Comparison of ENCODE assay signal across 13 cellular contexts in the genomic region with DNA sequence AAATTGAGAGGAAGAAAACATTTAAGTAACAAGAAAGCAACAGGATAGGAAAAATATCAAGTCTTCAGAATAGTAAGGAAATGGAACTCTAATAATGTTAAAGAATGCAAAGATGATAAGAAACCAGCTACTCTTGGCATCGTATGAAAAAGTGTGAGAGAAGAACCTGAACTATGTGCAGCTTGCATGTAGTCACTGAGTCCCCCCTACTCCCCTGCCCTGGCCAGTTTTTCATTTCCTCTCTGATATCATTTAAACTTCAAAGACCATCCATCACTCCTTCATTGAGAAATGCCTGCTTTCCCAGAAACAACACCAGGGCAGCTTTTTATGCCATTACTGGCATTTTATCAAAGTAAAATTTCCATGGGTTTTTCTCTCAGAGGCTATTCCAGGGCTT. TPM values are rescaled to one million over a fixed set of nuclear protein-coding genes. Genes with fewer than 3 reads are reported as not detected.
DNase-seq lines count a peak whose midpoint lies in the region; ATAC-seq and TF ChIP-seq lines count a peak whose summit lies in the region.
"Had no signal": no experiment of that assay in that cellular context is flagged by ENCODE, and none has a peak within 500 bp of the region (broad histone marks: within the 10 kb centered on the region; RNA-seq: fewer than 3 reads in every experiment).

No MANE protein-coding gene starts in this region.

- POLR2A ChIA-PET in SK-N-SH (lab: Yijun Ruan, JAX) = no interaction called here

- H3K27ac Mint-ChIP-seq in T-helper 2 cell treated with Interferon-gamma antibody and Interleukin-4, amounts not matched to agents 5 μg/mL and 100 μg/mL, for 36 hours = no peak overlapping the region
- no peak overlapping the region for H3K27ac Mint-ChIP-seq in stimulated activated naive CD8-positive, alpha-beta T cell treated with anti-CD3 and anti-CD28 coated beads, Interleukin-15, amount 100 ng/mL, for 72 hours

- no peak for DNase-seq in T-helper 2 cell treated with Interferon-gamma antibody and Interleukin-4, amounts not matched to agents 5 μg/mL and 100 μg/mL, for 36 hours (ENCODE audit: low spot score)
- DNase-seq in T-helper 2 cell (no peak), SK-N-SH (no peak), fibroblast of pulmonary artery (ENCODE audit: low read depth) (peak; percentile 80), SKM-1 treated with dmso at 0.1 percent for 144 hours (lab: John Stamatoyannopoulos, UW; ENCODE audit: unreplicated experiment) (no peak), substantia nigra (lab: John Stamatoyannopoulos, UW) (no peak)
- no peak for DNase-seq in stimulated activated naive CD8-positive, alpha-beta T cell treated with anti-CD3 and anti-CD28 coated beads, Interleukin-15, amount 100 ng/mL, for 72 hours
- DNase-seq: activated effector memory CD4-positive, alpha-beta T cell treated with anti-CD3 and anti-CD28 coated beads, Interleukin-2, amount 50 U/mL, for 16 hours; NCI-H1105 had no signal

- H2AFZ ChIP-seq in SK-N-SH (ENCODE audit: low read depth) = peak overlapping the region; percentile 7; the same call in 1 of the 2 replicates

- H3K9me2 ChIP-seq in SK-N-SH = no peaks in the 10 kb centered on the region

- H3K27ac ChIP-seq in SK-N-SH (ENCODE audit: low read depth in 2 of 2, low read length in 1 of 2) (peak overlapping the region; percentile 84 to 85; a peak in 3 of 4 replicates), substantia nigra (ENCODE audit: low read depth, low read length, poor library complexity, severe bottlenecking) (no peak overlapping the region)
- H3K27ac ChIP-seq: 22Rv1, prostate gland, VCaP had no signal

- WGBS in SK-N-SH (ENCODE audit: low lambda C conversion rate) = 14% methylated on average over 1 of the region's 1 CpG

- H3K36me3 ChIP-seq in SK-N-SH (replicated peaks in 1 of 2; ENCODE audit: control insufficient read depth in 1 of 2, insufficient read depth in 2 of 2, low read length in 1 of 2) = no peaks in the 10 kb centered on the region
- H3K36me3 ChIP-seq: prostate gland had no signal

- H3K9me3 Mint-ChIP-seq in T-helper 2 cell treated with Interferon-gamma antibody and Interleukin-4, amounts not matched to agents 5 μg/mL and 100 μg/mL, for 36 hours = peaks cover 5% of the 10 kb centered on the region
- H3K9me3 Mint-ChIP-seq in stimulated activated naive CD8-positive, alpha-beta T cell treated with anti-CD3 and anti-CD28 coated beads, Interleukin-15, amount 100 ng/mL, for 72 hours = peaks cover 0 to 9% of the 10 kb centered on the region in 2 donors

- no peaks in the 10 kb centered on the region for H3K27me3 ChIP-seq in SK-N-SH (ENCODE audit: insufficient read depth)

- H3K4me3 ChIP-seq in SK-N-SH (ENCODE audit: low read depth in 2 of 2, low read length in 1 of 2) = no peak overlapping the region; a peak in 1 of 4 replicates
- peak overlapping the region; percentile 3 for H3K4me3 ChIP-seq in fibroblast of pulmonary artery (replicated peaks; ENCODE audit: low read depth, low read length)
- H3K4me3 ChIP-seq: prostate gland had no signal

- no peak for TF ChIP-seq RAD21 in SK-N-SH (IDR thresholded peaks at IDR 0.05; ENCODE audit: low read length)

- peaks cover 25% of the 10 kb centered on the region for H3F3A ChIP-seq in SK-N-SH (replicated peaks; ENCODE audit: insufficient read depth)

- H3K4me2 ChIP-seq in SK-N-SH = peak overlapping the region; percentile 49; the same call in 1 of the 2 replicates

- no peaks in the 10 kb centered on the region for H3K36me3 Mint-ChIP-seq in T-helper 2 cell treated with Interferon-gamma antibody and Interleukin-4, amounts not matched to agents 5 μg/mL and 100 μg/mL, for 36 hours (ENCODE audit: low read depth)

- no peaks in the 10 kb centered on the region for H3K9me3 ChIP-seq in SK-N-SH
- H3K9me3 ChIP-seq: prostate gland had no signal

- H3K79me2 ChIP-seq in SK-N-SH (ENCODE audit: insufficient read depth) = no peaks in the 10 kb centered on the region

- peak overlapping the region; percentile 27 for H3K4me3 Mint-ChIP-seq in T-helper 2 cell treated with Interferon-gamma antibody and Interleukin-4, amounts not matched to agents 5 μg/mL and 100 μg/mL, for 36 hours
- H3K4me3 Mint-ChIP-seq in stimulated activated naive CD8-positive, alpha-beta T cell treated with anti-CD3 and anti-CD28 coated beads, Interleukin-15, amount 100 ng/mL, for 72 hours = peak overlapping the region; percentile 42 to 58

- peaks cover 0 to 15% of the 10 kb centered on the region in 2 experiments; a peak in 3 of 4 replicates for H3K4me1 ChIP-seq in SK-N-SH (ENCODE audit: control insufficient read depth in 1 of 2, insufficient read depth in 2 of 2, low read depth in 1 of 2, low read length in 1 of 2)
- H3K4me1 ChIP-seq: prostate gland had no signal

- CTCF ChIA-PET in SK-N-SH (lab: Yijun Ruan, JAX) = no interaction called here

- TF ChIP-seq CTCF in SK-N-SH (IDR thresholded peaks at IDR 0.05) (no peak), fibroblast of pulmonary artery (IDR thresholded peaks at IDR 0.05; ENCODE audit: low read length, missing control alignments) (no peak)

- peak in 1 of 2 experiments; percentile 85; a peak in 2 of 4 replicates for TF ChIP-seq EP300 in SK-N-SH (IDR thresholded peaks at IDR 0.05; ENCODE audit: borderline replicate concordance in 1 of 2, low read depth in 1 of 2, low read length in 1 of 2)

- H3K27me3 Mint-ChIP-seq in T-helper 2 cell treated with Interferon-gamma antibody and Interleukin-4, amounts not matched to agents 5 μg/mL and 100 μg/mL, for 36 hours (ENCODE audit: low read depth) = no peaks in the 10 kb centered on the region
- H3K27me3 Mint-ChIP-seq in stimulated activated naive CD8-positive, alpha-beta T cell treated with anti-CD3 and anti-CD28 coated beads, Interleukin-15, amount 100 ng/mL, for 72 hours = no peaks in the 10 kb centered on the region

- H3K9ac ChIP-seq in SK-N-SH = peak overlapping the region; percentile 34; the same call in 1 of the 2 replicates

- no peak for ATAC-seq in stimulated activated naive CD8-positive, alpha-beta T cell treated with anti-CD3 and anti-CD28 coated beads, Interleukin-15, amount 100 ng/mL, for 72 hours
- ATAC-seq in GM21447 (IDR thresholded peaks at IDR 0.05; ENCODE audit: unreplicated experiment) = no peak

- no peaks in the 10 kb centered on the region for H4K20me1 ChIP-seq in SK-N-SH (ENCODE audit: insufficient read depth)

- H3K4me1 Mint-ChIP-seq in T-helper 2 cell treated with Interferon-gamma antibody and Interleukin-4, amounts not matched to agents 5 μg/mL and 100 μg/mL, for 36 hours (ENCODE audit: low read depth) = peaks cover 20% of the 10 kb centered on the region
- peaks cover 20% of the 10 kb centered on the region for H3K4me1 Mint-ChIP-seq in stimulated activated naive CD8-positive, alpha-beta T cell treated with anti-CD3 and anti-CD28 coated beads, Interleukin-15, amount 100 ng/mL, for 72 hours

TF ChIP-seq in SK-N-SH, 30 proteins besides CTCF, POLR2A, EP300 and RAD21 (continues in another document):
- TF ChIP-seq USF2 (IDR thresholded peaks at IDR 0.05; ENCODE audit: borderline replicate concordance, low read depth, low read length) = no peak
- TF ChIP-seq TCF12 (IDR thresholded peaks at IDR 0.05) = peak; percentile 86
- TF ChIP-seq YY1 (IDR thresholded peaks at IDR 0.05; ENCODE audit: low read depth) = no peak
- TF ChIP-seq GABPA (IDR thresholded peaks at IDR 0.05; ENCODE audit: low read depth) = no peak
- TF ChIP-seq GATA2 (CRISPR knock-in tag; IDR thresholded peaks at IDR 0.05) = no peak
- TF ChIP-seq JUND (IDR thresholded peaks at IDR 0.05) = peak; percentile 71
- no peak for TF ChIP-seq RCOR1 (IDR thresholded peaks at IDR 0.05; ENCODE audit: low read length)
- TF ChIP-seq MXI1 (IDR thresholded peaks at IDR 0.05; ENCODE audit: low read depth, low read length) = no peak
- TF ChIP-seq FOXM1 (IDR thresholded peaks at IDR 0.05; ENCODE audit: low read depth) = peak; percentile 70; the same call in 1 of the 2 replicates
- TF ChIP-seq POLR2AphosphoS5 (IDR thresholded peaks at IDR 0.05; ENCODE audit: low read depth, low read length) = peak; percentile 24; the same call in 1 of the 2 replicates
- no peak for TF ChIP-seq SIN3A (IDR thresholded peaks at IDR 0.05; ENCODE audit: borderline replicate concordance, low read depth, low read length)
- TF ChIP-seq ELF1 (IDR thresholded peaks at IDR 0.05) = no peak
- peak; percentile 34; the same call in 1 of the 2 replicates for TF ChIP-seq MEF2A (IDR thresholded peaks at IDR 0.05; ENCODE audit: borderline replicate concordance, low read depth)
- no peak for TF ChIP-seq RFX5 (IDR thresholded peaks at IDR 0.05; ENCODE audit: low read length)
- no peak for TF ChIP-seq NRF1 (IDR thresholded peaks at IDR 0.05; ENCODE audit: low read depth, low read length)
- TF ChIP-seq, protein P1, sequence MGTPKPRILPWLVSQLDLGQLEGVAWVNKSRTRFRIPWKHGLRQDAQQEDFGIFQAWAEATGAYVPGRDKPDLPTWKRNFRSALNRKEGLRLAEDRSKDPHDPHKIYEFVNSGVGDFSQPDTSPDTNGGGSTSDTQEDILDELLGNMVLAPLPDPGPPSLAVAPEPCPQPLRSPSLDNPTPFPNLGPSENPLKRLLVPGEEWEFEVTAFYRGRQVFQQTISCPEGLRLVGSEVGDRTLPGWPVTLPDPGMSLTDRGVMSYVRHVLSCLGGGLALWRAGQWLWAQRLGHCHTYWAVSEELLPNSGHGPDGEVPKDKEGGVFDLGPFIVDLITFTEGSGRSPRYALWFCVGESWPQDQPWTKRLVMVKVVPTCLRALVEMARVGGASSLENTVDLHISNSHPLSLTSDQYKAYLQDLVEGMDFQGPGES (IDR thresholded peaks at IDR 0.05; ENCODE audit: low read depth, low read length) = no peak

RNA-seq across cellular contexts. Expression of gene INPP4B, which starts 28.1 kb away (rescaled TPM):
- 0.06 and 0.08 TPM in 2 replicates for polyA plus RNA-seq in SK-N-SH (2012; rRNA removed)
- 0.10 and 0.20 TPM in 2 replicates for polyA plus RNA-seq in SK-N-SH (2012; cell fraction: cytosol; rRNA removed)
- 0.04 and 0.27 TPM in 2 replicates for polyA plus RNA-seq in SK-N-SH (2012; cell fraction: nucleus; rRNA removed)
